1 cellular context compared by ENCODE assay signal in genomic region chr14:34038358-34039057, GRCh38.
A peak's percentile ranks its signal among the peaks of the same experiment; 100 is the strongest.
TF ChIP-seq lines count a peak whose summit lies in the region.

No MANE protein-coding gene starts in this region.

TF ChIP-seq in HepG2, 621 proteins besides CTCF, POLR2A, EP300 and RAD21 (continued from another document and continues in another):
- TF ChIP-seq KIAA2018 (CRISPR knock-in tag; IDR thresholded peaks at IDR 0.05; ENCODE audit: borderline replicate concordance), result 0 out of 2 replicates have a peak, but pooled peaks have one; percentile 89
- peak; percentile 30; the same call in 1 of the 2 replicates for TF ChIP-seq ZNF230 (CRISPR knock-in tag; IDR thresholded peaks at IDR 0.05)
- no peak for TF ChIP-seq RBAK (CRISPR knock-in tag; IDR thresholded peaks at IDR 0.05)
- peak; percentile 82 for TF ChIP-seq FOXA3 (CRISPR knock-in tag; IDR thresholded peaks at IDR 0.05)
- 0 out of 2 replicates have a peak, but pooled peaks have one; percentile 4 for TF ChIP-seq KLF9 (CRISPR knock-in tag; IDR thresholded peaks at IDR 0.05; ENCODE audit: low read depth)
- TF ChIP-seq SOX5 (CRISPR knock-in tag; IDR thresholded peaks at IDR 0.05; ENCODE audit: borderline replicate concordance), result peak; percentile 74
- 0 out of 2 replicates have a peak, but pooled peaks have one; percentile 36 for TF ChIP-seq ZNF709 (CRISPR knock-in tag; IDR thresholded peaks at IDR 0.05)
- TF ChIP-seq, protein P1, sequence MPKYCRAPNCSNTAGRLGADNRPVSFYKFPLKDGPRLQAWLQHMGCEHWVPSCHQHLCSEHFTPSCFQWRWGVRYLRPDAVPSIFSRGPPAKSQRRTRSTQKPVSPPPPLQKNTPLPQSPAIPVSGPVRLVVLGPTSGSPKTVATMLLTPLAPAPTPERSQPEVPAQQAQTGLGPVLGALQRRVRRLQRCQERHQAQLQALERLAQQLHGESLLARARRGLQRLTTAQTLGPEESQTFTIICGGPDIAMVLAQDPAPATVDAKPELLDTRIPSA (CRISPR knock-in tag; IDR thresholded peaks at IDR 0.05; ENCODE audit: borderline replicate concordance), result no peak
- no peak for TF ChIP-seq FOXA1 (IDR thresholded peaks at IDR 0.05)
- TF ChIP-seq FOXA1 (CRISPR knock-in tag; IDR thresholded peaks at IDR 0.05), result peak; percentile 80
- peak; percentile 94 for TF ChIP-seq ETV5 (CRISPR knock-in tag; IDR thresholded peaks at IDR 0.05; ENCODE audit: borderline replicate concordance)
- no peak for TF ChIP-seq ZNF30 (CRISPR knock-in tag; IDR thresholded peaks at IDR 0.05)
- no peak for TF ChIP-seq ZNF224 (CRISPR knock-in tag; IDR thresholded peaks at IDR 0.05)
- TF ChIP-seq, protein P2, sequence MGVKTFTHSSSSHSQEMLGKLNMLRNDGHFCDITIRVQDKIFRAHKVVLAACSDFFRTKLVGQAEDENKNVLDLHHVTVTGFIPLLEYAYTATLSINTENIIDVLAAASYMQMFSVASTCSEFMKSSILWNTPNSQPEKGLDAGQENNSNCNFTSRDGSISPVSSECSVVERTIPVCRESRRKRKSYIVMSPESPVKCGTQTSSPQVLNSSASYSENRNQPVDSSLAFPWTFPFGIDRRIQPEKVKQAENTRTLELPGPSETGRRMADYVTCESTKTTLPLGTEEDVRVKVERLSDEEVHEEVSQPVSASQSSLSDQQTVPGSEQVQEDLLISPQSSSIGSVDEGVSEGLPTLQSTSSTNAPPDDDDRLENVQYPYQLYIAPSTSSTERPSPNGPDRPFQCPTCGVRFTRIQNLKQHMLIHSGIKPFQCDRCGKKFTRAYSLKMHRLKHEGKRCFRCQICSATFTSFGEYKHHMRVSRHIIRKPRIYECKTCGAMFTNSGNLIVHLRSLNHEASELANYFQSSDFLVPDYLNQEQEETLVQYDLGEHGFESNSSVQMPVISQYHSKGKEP (CRISPR knock-in tag; IDR thresholded peaks at IDR 0.05), result no peak
- no peak for TF ChIP-seq TAF15 (IDR thresholded peaks at IDR 0.05; ENCODE audit: low read depth, low read length, poor library complexity, severe bottlenecking)
- no peak for TF ChIP-seq ARID2 (CRISPR knock-in tag; IDR thresholded peaks at IDR 0.05; ENCODE audit: borderline replicate concordance)
- 0 out of 2 replicates have a peak, but pooled peaks have one; percentile 7 for TF ChIP-seq KDM1A (CRISPR knock-in tag; IDR thresholded peaks at IDR 0.05)
- no peak; the same call in 1 of the 2 replicates for TF ChIP-seq ZNF264 (CRISPR knock-in tag; IDR thresholded peaks at IDR 0.05)
- TF ChIP-seq JUND (CRISPR knock-in tag; IDR thresholded peaks at IDR 0.05), result peak; percentile 95
- TF ChIP-seq ZNF292 (CRISPR knock-in tag; IDR thresholded peaks at IDR 0.05; ENCODE audit: borderline replicate concordance, low read depth), result peak; percentile 66
- TF ChIP-seq CBFB (CRISPR knock-in tag; IDR thresholded peaks at IDR 0.05), result peak; percentile 51; the same call in 1 of the 2 replicates
- TF ChIP-seq SMAD1 (CRISPR knock-in tag; IDR thresholded peaks at IDR 0.05; ENCODE audit: borderline replicate concordance, low read depth), result peak; percentile 31; the same call in 1 of the 2 replicates
- no peak for TF ChIP-seq SMAD9 (CRISPR knock-in tag; IDR thresholded peaks at IDR 0.05)
- TF ChIP-seq KDM5A (IDR thresholded peaks at IDR 0.05; ENCODE audit: borderline replicate concordance, low read length), result no peak
- TF ChIP-seq MAFK (conservative IDR thresholded peaks at IDR 0.05 in 1 of 2, IDR thresholded peaks at IDR 0.05 in 1 of 2; ENCODE audit: low read length in 2 of 2), result peak; percentile 86 to 93
- no peak for TF ChIP-seq ZNF75D (CRISPR knock-in tag; IDR thresholded peaks at IDR 0.05; ENCODE audit: borderline replicate concordance)
- TF ChIP-seq ZNF577 (CRISPR knock-in tag; IDR thresholded peaks at IDR 0.05; ENCODE audit: borderline replicate concordance, low read depth), result no peak
- no peak for TF ChIP-seq ZNF547 (CRISPR knock-in tag; IDR thresholded peaks at IDR 0.05)
- peak; percentile 36; the same call in 1 of the 2 replicates for TF ChIP-seq RXRA (CRISPR knock-in tag; IDR thresholded peaks at IDR 0.05)
- TF ChIP-seq, protein P3, sequence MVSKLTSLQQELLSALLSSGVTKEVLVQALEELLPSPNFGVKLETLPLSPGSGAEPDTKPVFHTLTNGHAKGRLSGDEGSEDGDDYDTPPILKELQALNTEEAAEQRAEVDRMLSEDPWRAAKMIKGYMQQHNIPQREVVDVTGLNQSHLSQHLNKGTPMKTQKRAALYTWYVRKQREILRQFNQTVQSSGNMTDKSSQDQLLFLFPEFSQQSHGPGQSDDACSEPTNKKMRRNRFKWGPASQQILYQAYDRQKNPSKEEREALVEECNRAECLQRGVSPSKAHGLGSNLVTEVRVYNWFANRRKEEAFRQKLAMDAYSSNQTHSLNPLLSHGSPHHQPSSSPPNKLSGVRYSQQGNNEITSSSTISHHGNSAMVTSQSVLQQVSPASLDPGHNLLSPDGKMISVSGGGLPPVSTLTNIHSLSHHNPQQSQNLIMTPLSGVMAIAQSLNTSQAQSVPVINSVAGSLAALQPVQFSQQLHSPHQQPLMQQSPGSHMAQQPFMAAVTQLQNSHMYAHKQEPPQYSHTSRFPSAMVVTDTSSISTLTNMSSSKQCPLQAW (CRISPR knock-in tag; IDR thresholded peaks at IDR 0.05), result peak; percentile 54; the same call in 1 of the 2 replicates
- TF ChIP-seq ZBTB1 (CRISPR knock-in tag; IDR thresholded peaks at IDR 0.05; ENCODE audit: borderline replicate concordance), result 0 out of 2 replicates have a peak, but pooled peaks have one; percentile 49
- no peak for TF ChIP-seq SRSF9 (IDR thresholded peaks at IDR 0.05; ENCODE audit: borderline replicate concordance, insufficient read depth, low read depth, low read length, poor library complexity, severe bottlenecking)
- TF ChIP-seq ZNF362 (CRISPR knock-in tag; IDR thresholded peaks at IDR 0.05; ENCODE audit: borderline replicate concordance), result no peak
- TF ChIP-seq, protein P4, sequence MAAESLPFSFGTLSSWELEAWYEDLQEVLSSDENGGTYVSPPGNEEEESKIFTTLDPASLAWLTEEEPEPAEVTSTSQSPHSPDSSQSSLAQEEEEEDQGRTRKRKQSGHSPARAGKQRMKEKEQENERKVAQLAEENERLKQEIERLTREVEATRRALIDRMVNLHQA (CRISPR knock-in tag; IDR thresholded peaks at IDR 0.05), result no peak
- TF ChIP-seq DNMT1 (CRISPR knock-in tag; IDR thresholded peaks at IDR 0.05), result no peak; the same call in 1 of the 2 replicates
- peak; percentile 71 for TF ChIP-seq JARID2 (CRISPR knock-in tag; IDR thresholded peaks at IDR 0.05; ENCODE audit: insufficient replicate concordance)
- TF ChIP-seq BCL6 (CRISPR knock-in tag; IDR thresholded peaks at IDR 0.05), result peak; percentile 29; the same call in 1 of the 2 replicates
- TF ChIP-seq SATB2 (CRISPR knock-in tag; IDR thresholded peaks at IDR 0.05), result no peak
- TF ChIP-seq ZBTB20 (CRISPR knock-in tag; IDR thresholded peaks at IDR 0.05; ENCODE audit: borderline replicate concordance, low read depth), result peak; percentile 88; the same call in 1 of the 2 replicates
- peak; percentile 28; the same call in 1 of the 2 replicates for TF ChIP-seq GABPB1 (CRISPR knock-in tag; IDR thresholded peaks at IDR 0.05)
- peak; percentile 69; the same call in 1 of the 2 replicates for TF ChIP-seq ZFP36L2 (CRISPR knock-in tag; IDR thresholded peaks at IDR 0.05)
- peak; percentile 62; the same call in 1 of the 2 replicates for TF ChIP-seq ZNF501 (CRISPR knock-in tag; IDR thresholded peaks at IDR 0.05)
- TF ChIP-seq BRF2 (CRISPR knock-in tag; IDR thresholded peaks at IDR 0.05), result no peak
- peak; percentile 89 for TF ChIP-seq MAFF (IDR thresholded peaks at IDR 0.05; ENCODE audit: low read depth, low read length)
- no peak for TF ChIP-seq ZNF7 (CRISPR knock-in tag; IDR thresholded peaks at IDR 0.05)
- no peak for TF ChIP-seq YEATS2 (CRISPR knock-in tag; IDR thresholded peaks at IDR 0.05; ENCODE audit: borderline replicate concordance)
- TF ChIP-seq PAWR (CRISPR knock-in tag; IDR thresholded peaks at IDR 0.05; ENCODE audit: borderline replicate concordance), result no peak
- no peak for TF ChIP-seq PHB2 (IDR thresholded peaks at IDR 0.05; ENCODE audit: partially characterized antibody)
- TF ChIP-seq KDM2A (CRISPR knock-in tag; IDR thresholded peaks at IDR 0.05; ENCODE audit: borderline replicate concordance, low read depth), result peak; percentile 12; the same call in 1 of the 2 replicates
- TF ChIP-seq PITX1 (CRISPR knock-in tag; IDR thresholded peaks at IDR 0.05), result peak; percentile 62; the same call in 1 of the 2 replicates
- TF ChIP-seq ZNF772 (CRISPR knock-in tag; IDR thresholded peaks at IDR 0.05), result peak; percentile 53; the same call in 1 of the 2 replicates
- 0 out of 2 replicates have a peak, but pooled peaks have one; percentile 12 for TF ChIP-seq ZNF281 (CRISPR knock-in tag; IDR thresholded peaks at IDR 0.05; ENCODE audit: borderline replicate concordance)
